Comparison of ENCODE assay signal across 17 cellular contexts in the genomic region with DNA sequence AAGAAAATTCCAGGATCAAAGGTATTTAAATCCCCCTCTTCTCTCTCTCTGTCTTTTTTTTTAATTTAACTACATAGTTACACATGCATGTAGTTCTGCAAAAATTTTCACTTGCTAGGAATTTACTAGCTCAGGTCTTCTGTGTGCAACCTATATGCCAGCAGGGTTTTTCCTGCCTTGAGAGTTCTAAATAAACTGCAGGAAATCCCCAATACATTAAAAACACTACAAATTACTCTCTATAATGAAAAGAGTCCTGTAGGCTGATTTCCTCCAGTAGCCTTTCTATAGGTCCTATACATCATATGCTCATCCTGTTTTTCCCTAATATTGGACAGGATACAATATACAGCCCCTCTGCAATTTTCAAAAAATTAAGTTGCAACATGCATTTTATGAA. TPM values are rescaled to one million over a fixed set of nuclear protein-coding genes. Genes with fewer than 3 reads are reported as not detected.
DNase-seq lines count a peak whose midpoint lies in the region; ATAC-seq and TF ChIP-seq lines count a peak whose summit lies in the region.
"Had no signal": no experiment of that assay in that cellular context is flagged by ENCODE, and none has a peak within 500 bp of the region (broad histone marks: within the 10 kb centered on the region; RNA-seq: fewer than 3 reads in every experiment).

No MANE protein-coding gene starts in this region.

- TF ChIP-seq CTCF in KMS-11 (conservative IDR thresholded peaks at IDR 0.05; ENCODE audit: low read depth, low read length) (no peak), foreskin keratinocyte (conservative IDR thresholded peaks at IDR 0.05) (no peak), testis (IDR thresholded peaks at IDR 0.05) (no peak)

- H3K4me3 ChIP-seq in KMS-11 (IDR thresholded peaks at IDR 0.05; ENCODE audit: insufficient read depth, low read depth, low read length) (no peak overlapping the region), testis (no peak overlapping the region)
- H3K4me3 ChIP-seq: BLaER1 treated with 17β-estradiol and CSF1 and Interleukin-3, amounts not matched to agents 10 nM and 100 nM; HAP-1 had no signal

- CTCF ChIA-PET in HEK293T (lab: Yijun Ruan, JAX): no interaction called here

- H3K36me3 ChIP-seq in KMS-11 (ENCODE audit: insufficient read depth): no peaks in the 10 kb centered on the region
- no peaks in the 10 kb centered on the region for H3K36me3 ChIP-seq in testis (ENCODE audit: low read depth, missing control alignments)
- H3K36me3 ChIP-seq: BLaER1 treated with 17β-estradiol and CSF1 and Interleukin-3, amounts not matched to agents 10 nM and 100 nM; HAP-1 had no signal

- H2AFZ ChIP-seq in KMS-11 (ENCODE audit: low read depth): peak overlapping the region; percentile 3; the same call in 1 of the 2 replicates

- H3K4me1 ChIP-seq in KMS-11 (ENCODE audit: low read depth, poor library complexity, severe bottlenecking) (peaks cover 11% of the 10 kb centered on the region), foreskin keratinocyte (no peaks in the 10 kb centered on the region), testis (no peaks in the 10 kb centered on the region)
- H3K4me1 ChIP-seq: BLaER1 treated with 17β-estradiol and CSF1 and Interleukin-3, amounts not matched to agents 10 nM and 100 nM; HAP-1 had no signal

- intact Hi-C loops in testis (cut with DNase I; ENCODE audit: low total_unique reads): no loop called here

- H3K27me3 ChIP-seq in KMS-11 (ENCODE audit: insufficient read depth, low read depth) (no peaks in the 10 kb centered on the region), foreskin keratinocyte (no peaks in the 10 kb centered on the region), testis (no peaks in the 10 kb centered on the region)
- H3K27me3 ChIP-seq: BLaER1 treated with 17β-estradiol and CSF1 and Interleukin-3, amounts not matched to agents 10 nM and 100 nM had no signal

- H3K27ac ChIP-seq in KMS-11: peak overlapping the region; percentile 86
- H3K27ac ChIP-seq in foreskin keratinocyte: peak overlapping the region; percentile 15
- no peak overlapping the region for H3K27ac ChIP-seq in testis
- H3K27ac ChIP-seq: BLaER1 treated with 17β-estradiol and CSF1 and Interleukin-3, amounts not matched to agents 10 nM and 100 nM had no signal

- POLR2A ChIA-PET in HEK293T (lab: Yijun Ruan, JAX): no interaction called here

- H3K9ac ChIP-seq in KMS-11: peak overlapping the region; percentile 85; the same call in 1 of the 2 replicates
- H3K9ac ChIP-seq: BLaER1 treated with 17β-estradiol and CSF1 and Interleukin-3, amounts not matched to agents 10 nM and 100 nM had no signal

- no peaks in the 10 kb centered on the region for H3K9me3 ChIP-seq in testis
- H3K9me3 ChIP-seq: HAP-1 had no signal

- ATAC-seq in foreskin keratinocyte (no peak), HG03469 (IDR thresholded peaks at IDR 0.05; ENCODE audit: unreplicated experiment) (no peak)

- DNase-seq in DMS53 (lab: John Stamatoyannopoulos, UW): peak; percentile 35
- no peak for DNase-seq in DMS53 treated with DMSO at 0.1 percent for 48 hours (lab: John Stamatoyannopoulos, UW; ENCODE audit: unreplicated experiment)
- no peak for DNase-seq in foreskin keratinocyte
- DNase-seq in testis: no peak
- DNase-seq in HEK293T (ENCODE audit: extremely low spot score): no peak
- no peak for DNase-seq in middle frontal gyrus (ENCODE audit: extremely low spot score, low spot score)
- DNase-seq: ACHN; CD4-positive, CD25-positive, alpha-beta regulatory T cell; DMS 273 treated with DMSO at 0.1 percent for 48 hours; DMS79 treated with DMSO at 0.1 percent for 48 hours; EL; IMR-90; KG1 had no signal

- TF ChIP-seq POLR2A in testis (IDR thresholded peaks at IDR 0.05): no peak

- peak overlapping the region; percentile 37 for H3K4me2 ChIP-seq in KMS-11
- H3K4me2 ChIP-seq: BLaER1 treated with 17β-estradiol and CSF1 and Interleukin-3, amounts not matched to agents 10 nM and 100 nM had no signal

- H4K20me1 ChIP-seq in KMS-11 (ENCODE audit: insufficient read depth): no peaks in the 10 kb centered on the region
- H4K20me1 ChIP-seq: BLaER1 treated with 17β-estradiol and CSF1 and Interleukin-3, amounts not matched to agents 10 nM and 100 nM had no signal

- no peaks in the 10 kb centered on the region for H3K79me2 ChIP-seq in KMS-11 (ENCODE audit: insufficient read depth, low read depth)

TF ChIP-seq in HEK293T, 16 proteins besides CTCF, POLR2A, EP300 and RAD21:
- TF ChIP-seq NFRKB (IDR thresholded peaks at IDR 0.05) (no peak), ELF4 (IDR thresholded peaks at IDR 0.05) (no peak), ZNF384 (IDR thresholded peaks at IDR 0.05) (no peak), ARNT (IDR thresholded peaks at IDR 0.05) (no peak), FOXA1 (IDR thresholded peaks at IDR 0.05) (no peak)

RNA-seq across cellular contexts. Expression of a gene that starts 27.7 kb away (rescaled TPM):
- total RNA-seq in foreskin keratinocyte (14.7 and 17.6 TPM in 2 replicates), testis (10 to 100 TPM; 20.2 to 21.0 TPM)
- polyA plus RNA-seq in foreskin keratinocyte (7.5 and 7.7 TPM in 2 replicates), testis (ENCODE audit: insufficient read depth, low read depth, low replicate concordance) (23.5 TPM)

Comparison
In these comparisons a context has a peak if more than half of its experiments do, and no peak if none do; other contexts are left out.
1. H3K27ac ChIP-seq: peak in KMS-11 (single experiment) and foreskin keratinocyte (single experiment); none in testis (0 of 2).